Comparison of ENCODE assay signal across 8 cellular contexts in genomic region chr18:58671941-58672565, GRCh38. TPM values are rescaled to one million over a fixed set of nuclear protein-coding genes. Genes with fewer than 3 reads are reported as not detected.
DNase-seq lines count a peak whose midpoint lies in the region; ATAC-seq and TF ChIP-seq lines count a peak whose summit lies in the region.

No MANE protein-coding gene starts in this region.

- H3K9me3 Mint-ChIP-seq in activated CD8-positive, alpha-beta T cell treated with anti-CD3 and anti-CD28 coated beads for 36 hours: no peaks in the 10 kb centered on the region

- peaks cover 64% of the 10 kb centered on the region for H3K4me1 Mint-ChIP-seq in activated CD8-positive, alpha-beta T cell treated with anti-CD3 and anti-CD28 coated beads for 36 hours (ENCODE audit: low read depth)

- peak overlapping the region; percentile 66 for H3K4me3 ChIP-seq in BE2C (ENCODE audit: low read depth, low read length)
- peak overlapping the region; percentile 80 for H3K4me3 ChIP-seq in HUES6 (ENCODE audit: low read depth, low read length)
- H3K4me3 ChIP-seq in trophoblast cell (ENCODE audit: low read depth, low read length): peak overlapping the region; percentile 94

- peak overlapping the region; percentile 69 for H3K18ac ChIP-seq in trophoblast cell (ENCODE audit: low read length)

- H3K9me3 ChIP-seq in BE2C (no peaks in the 10 kb centered on the region), HUES6 (ENCODE audit: control insufficient read depth, insufficient read depth, low read depth, low read length) (no peaks in the 10 kb centered on the region), trophoblast cell (ENCODE audit: insufficient read depth, low read depth, low read length) (no peaks in the 10 kb centered on the region)

- H3K79me2 ChIP-seq in trophoblast cell (ENCODE audit: control insufficient read depth, insufficient read depth, low read length, poor library complexity): peaks cover 16% of the 10 kb centered on the region

- POLR2A ChIA-PET in activated CD8-positive, alpha-beta T cell treated with anti-CD3 and anti-CD28 coated beads for 36 hours (lab: Charles Lee): interaction anchor here (0.6 to 4.6 kb wide), 19 partner anchors 11 to 138 kb away, joined by 3 to 37 read pairs (median 5); no protein-coding TSS in a partner anchor

- peak overlapping the region; percentile 93 for H3K4me3 Mint-ChIP-seq in activated CD8-positive, alpha-beta T cell treated with anti-CD3 and anti-CD28 coated beads for 36 hours

- ATAC-seq in activated CD8-positive, alpha-beta T cell treated with anti-CD3 and anti-CD28 coated beads for 36 hours: peak; percentile 11
- ATAC-seq in Right ventricle myocardium superior (ENCODE audit: poor library complexity): peak; percentile 28

- H4K8ac ChIP-seq in trophoblast cell (ENCODE audit: low read depth, low read length): peak overlapping the region; percentile 84

- no peaks in the 10 kb centered on the region for H3K4me1 ChIP-seq in BE2C
- H3K4me1 ChIP-seq in HUES6 (ENCODE audit: control insufficient read depth, insufficient read depth, low read length): peaks cover 22% of the 10 kb centered on the region
- H3K4me1 ChIP-seq in trophoblast cell (ENCODE audit: control insufficient read depth in 1 of 2, insufficient read depth in 2 of 2, low read length in 2 of 2): peaks cover 13 to 21% of the 10 kb centered on the region in 2 experiments

- H3K79me1 ChIP-seq in trophoblast cell (ENCODE audit: low read length): peaks cover 24% of the 10 kb centered on the region

- no CpG with 5 or more reads among the region's 25 CpGs for WGBS in trophoblast cell (ENCODE audit: extremely low coverage, insufficient coverage, insufficient read length)

- H2BK12ac ChIP-seq in trophoblast cell (ENCODE audit: low read length): peak overlapping the region; percentile 6

- intact Hi-C loops in activated CD8-positive, alpha-beta T cell treated with anti-CD3 and anti-CD28 coated beads for 36 hours (cut with micrococcal nuclease): loop anchor here (5.0 to 10.0 kb wide), 2 partner anchors 55 to 93 kb away; no protein-coding TSS in a partner anchor
- intact Hi-C loops in Right ventricle myocardium superior (cut with DNase I): loop anchor here (10.0 kb wide), 1 partner anchor 93 kb away; no protein-coding TSS in a partner anchor

- no peak overlapping the region for H3K27ac ChIP-seq in HUES6 (ENCODE audit: low read depth, low read length)
- H3K27ac ChIP-seq in trophoblast cell (ENCODE audit: low read depth, low read length): peak overlapping the region; percentile 94

- peak overlapping the region; percentile 84 for H3K4me2 ChIP-seq in trophoblast cell (ENCODE audit: low read length)

- H3K36me3 ChIP-seq in BE2C (no peaks in the 10 kb centered on the region), HUES6 (ENCODE audit: control insufficient read depth, insufficient read depth, low read length) (peaks cover 7% of the 10 kb centered on the region; the same call in 1 of the 2 replicates), trophoblast cell (ENCODE audit: control insufficient read depth in 1 of 2, insufficient read depth in 2 of 2, low read length in 2 of 2) (peaks cover 0 to 2% of the 10 kb centered on the region in 2 experiments)

- peak overlapping the region; percentile 17 for H4K12ac ChIP-seq in trophoblast cell (ENCODE audit: low read depth, low read length)

- no peaks in the 10 kb centered on the region for H3K27me3 Mint-ChIP-seq in activated CD8-positive, alpha-beta T cell treated with anti-CD3 and anti-CD28 coated beads for 36 hours

- H3K14ac ChIP-seq in trophoblast cell (ENCODE audit: low read length): peak overlapping the region; percentile 74

- no peak for TF ChIP-seq CTCF in BE2C (IDR thresholded peaks at IDR 0.05; ENCODE audit: low read depth, low read length)
- TF ChIP-seq CTCF in activated CD8-positive, alpha-beta T cell treated with anti-CD3 and anti-CD28 coated beads for 36 hours (IDR thresholded peaks at IDR 0.05): no peak

- peak overlapping the region; percentile 72 for H4K91ac ChIP-seq in trophoblast cell (ENCODE audit: low read depth, low read length)

- H2AFZ ChIP-seq in trophoblast cell (ENCODE audit: insufficient read depth, low read length, poor library complexity): peak overlapping the region; percentile 19

- no peak overlapping the region for H2AK5ac ChIP-seq in trophoblast cell (ENCODE audit: low read length)

- CTCF ChIA-PET in activated CD8-positive, alpha-beta T cell treated with anti-CD3 and anti-CD28 coated beads for 36 hours (lab: Charles Lee): interaction anchor here (0.6 to 4.4 kb wide), 13 partner anchors 10 to 171 kb away, joined by 3 to 32 read pairs (median 5); no protein-coding TSS in a partner anchor

- peak overlapping the region; percentile 75 for H3K4ac ChIP-seq in trophoblast cell (ENCODE audit: low read depth, low read length)

- peak overlapping the region; percentile 67 for H2BK120ac ChIP-seq in trophoblast cell (ENCODE audit: insufficient read depth, low read length, poor library complexity)

- peak overlapping the region; percentile 95 for H3K27ac Mint-ChIP-seq in activated CD8-positive, alpha-beta T cell treated with anti-CD3 and anti-CD28 coated beads for 36 hours

- peaks cover 19% of the 10 kb centered on the region for H3K36me3 Mint-ChIP-seq in activated CD8-positive, alpha-beta T cell treated with anti-CD3 and anti-CD28 coated beads for 36 hours (ENCODE audit: low read depth)

- DNase-seq in BE2C (no peak), GM19238 (ENCODE audit: insufficient read length, low spot score) (peak; percentile 50), Right ventricle myocardium superior (no peak), trophoblast cell (peak; percentile 16 to 37), activated gamma-delta T cell (lab: John Stamatoyannopoulos, UW) (no peak)
- DNase-seq in activated CD8-positive, alpha-beta T cell treated with anti-CD3 and anti-CD28 coated beads for 36 hours: peak; percentile 51
- DNase-seq in NK-92 treated with Interleukin-12 subunit alpha and Interleukin-12 subunit beta, amount 100 ng/mL, for 24 hours (lab: John Stamatoyannopoulos, UW): no peak

- H3K27me3 ChIP-seq in BE2C: no peaks in the 10 kb centered on the region
- no peaks in the 10 kb centered on the region for H3K27me3 ChIP-seq in HUES6 (ENCODE audit: control insufficient read depth, insufficient read depth, low read length)
- H3K27me3 ChIP-seq in trophoblast cell (ENCODE audit: insufficient read depth, low read length): no peaks in the 10 kb centered on the region

- no peak overlapping the region for H3K23ac ChIP-seq in trophoblast cell (ENCODE audit: low read length)

- peak overlapping the region; percentile 83 for H2BK5ac ChIP-seq in trophoblast cell (ENCODE audit: low read depth, low read length, poor library complexity)

- H3K9ac ChIP-seq in HUES6 (ENCODE audit: low read length): peak overlapping the region; percentile 77
- H3K9ac ChIP-seq in trophoblast cell (ENCODE audit: low read length): peak overlapping the region; percentile 94

RNA-seq across cellular contexts. Expression of gene MALT1, which starts 0.8 kb away (rescaled TPM):
- polyA plus RNA-seq in BE2C (2012; ENCODE audit: insufficient read depth, insufficient read length, low read depth): 0.39 TPM
- 10 to 100 TPM; 57.8 to 67.5 TPM for total RNA-seq in activated CD8-positive, alpha-beta T cell treated with anti-CD3 and anti-CD28 coated beads for 36 hours
- 10.2 TPM for total RNA-seq in Right ventricle myocardium superior
- 29.5 and 29.7 TPM in 2 replicates for polyA plus RNA-seq in trophoblast cell (2013)

RNA-seq across cellular contexts. Expression of gene ALPK2, which starts 43.2 kb away (rescaled TPM):
- polyA plus RNA-seq in BE2C (2012; ENCODE audit: insufficient read depth, insufficient read length, low read depth): not detected
- total RNA-seq in activated CD8-positive, alpha-beta T cell treated with anti-CD3 and anti-CD28 coated beads for 36 hours: under 1 TPM; 0.34 to 0.59 TPM
- total RNA-seq in Right ventricle myocardium superior: 216 TPM
- 8.5 and 8.7 TPM in 2 replicates for polyA plus RNA-seq in trophoblast cell (2013)

Comparison
In these comparisons a context has a peak if more than half of its experiments do, and no peak if none do; other contexts are left out.
1. DNase-seq: peak in GM19238 (single experiment), activated CD8-positive, alpha-beta T cell treated with anti-CD3 and anti-CD28 coated beads for 36 hours (single experiment) and trophoblast cell (2 of 2); none in BE2C (single experiment), Right ventricle myocardium superior (single experiment), activated gamma-delta T cell (single experiment) and NK-92 treated with Interleukin-12 subunit alpha and Interleukin-12 subunit beta, amount 100 ng/mL, for 24 hours (single experiment).
2. RNA of gene ALPK2, which starts 43.2 kb away (total RNA-seq): 216 TPM in Right ventricle myocardium superior (single experiment); 0.34 to 0.59 TPM in activated CD8-positive, alpha-beta T cell treated with anti-CD3 and anti-CD28 coated beads for 36 hours; every median in the first group is over 100 times any median in the second.
3. Peak in every context shown above with its lines, with median percentiles within 50 percentile points of each other: H3K4me3 ChIP-seq.